In genomic region chr7:24435002-24435401, GRCh38 we compare ENCODE assay signal across 14 cellular contexts.
"Had no signal": no experiment of that assay in that cellular context is flagged by ENCODE, and none has a peak within 500 bp of the region (broad histone marks: within the 10 kb centered on the region; RNA-seq: fewer than 3 reads in every experiment).

No MANE protein-coding gene starts in this region.

- H3K27me3 Mint-ChIP-seq: activated CD8-positive, alpha-beta T cell treated with anti-CD3 and anti-CD28 coated beads for 36 hours had no signal

- H3K4me1 ChIP-seq: spleen, tibial nerve had no signal

- DNase-seq: activated CD4-positive, alpha-beta T cell treated with anti-CD3 and anti-CD28 coated beads for 4 hours; activated CD8-positive, alpha-beta memory T cell treated with anti-CD3 and anti-CD28 coated beads, Interleukin-2, amount 50 U/mL, for 4 hours; activated CD8-positive, alpha-beta T cell treated with anti-CD3 and anti-CD28 coated beads for 36 hours; activated naive CD8-positive, alpha-beta T cell treated with anti-CD3 and anti-CD28 coated beads, Interleukin-2, amount 10 ng/mL, durations not matched to agents 7 days and 5 days; activated T-cell treated with anti-CD3 and anti-CD28 coated beads, Interleukin-2, amount 50 U/mL, for 72 hours; anterior cingulate cortex; dermis blood vessel endothelial cell; glutamatergic neuron; nephron progenitor cell; spleen; stimulated activated CD4-positive, alpha-beta T cell treated with anti-CD3 and anti-CD28 coated beads, Interleukin-1b, Interleukin-23, amount 100 ng/mL, for 48 hours; stimulated activated naive B cell treated with anti-CD40 and anti-IgM and Interleukin-4, amounts not matched to agents 10 μg/mL and 1 μg/mL and 100 μg/mL, for 72 hours had no signal

- H3K27me3 ChIP-seq: spleen, tibial nerve had no signal

- H3K27ac Mint-ChIP-seq: activated CD8-positive, alpha-beta T cell treated with anti-CD3 and anti-CD28 coated beads for 36 hours; activated naive CD8-positive, alpha-beta T cell treated with anti-CD3 and anti-CD28 coated beads, Interleukin-2, amount 10 ng/mL, durations not matched to agents 7 days and 5 days; activated T-cell treated with anti-CD3 and anti-CD28 coated beads, Interleukin-2, amount 50 U/mL, for 72 hours; nephron progenitor cell; stimulated activated naive B cell treated with anti-CD40 and anti-IgM and Interleukin-4, amounts not matched to agents 10 μg/mL and 1 μg/mL and 100 μg/mL, for 72 hours had no signal

- H3K9me3 Mint-ChIP-seq: activated CD8-positive, alpha-beta T cell treated with anti-CD3 and anti-CD28 coated beads for 36 hours; activated naive CD8-positive, alpha-beta T cell treated with anti-CD3 and anti-CD28 coated beads, Interleukin-2, amount 10 ng/mL, durations not matched to agents 7 days and 5 days; nephron progenitor cell had no signal

- H3K27ac ChIP-seq: spleen, tibial nerve, VCaP had no signal

- H3K4me3 Mint-ChIP-seq: activated CD8-positive, alpha-beta T cell treated with anti-CD3 and anti-CD28 coated beads for 36 hours; activated naive CD8-positive, alpha-beta T cell treated with anti-CD3 and anti-CD28 coated beads, Interleukin-2, amount 10 ng/mL, durations not matched to agents 7 days and 5 days; activated T-cell treated with anti-CD3 and anti-CD28 coated beads, Interleukin-2, amount 50 U/mL, for 72 hours; nephron progenitor cell; stimulated activated naive B cell treated with anti-CD40 and anti-IgM and Interleukin-4, amounts not matched to agents 10 μg/mL and 1 μg/mL and 100 μg/mL, for 72 hours had no signal

- H3K4me3 ChIP-seq: spleen, tibial nerve had no signal

- H3K9me3 ChIP-seq: tibial nerve had no signal

- H3K4me1 Mint-ChIP-seq: activated naive CD8-positive, alpha-beta T cell treated with anti-CD3 and anti-CD28 coated beads, Interleukin-2, amount 10 ng/mL, durations not matched to agents 7 days and 5 days; nephron progenitor cell had no signal

- H3K36me3 ChIP-seq: spleen, tibial nerve had no signal

- H3K36me3 Mint-ChIP-seq: activated naive CD8-positive, alpha-beta T cell treated with anti-CD3 and anti-CD28 coated beads, Interleukin-2, amount 10 ng/mL, durations not matched to agents 7 days and 5 days; stimulated activated naive B cell treated with anti-CD40 and anti-IgM and Interleukin-4, amounts not matched to agents 10 μg/mL and 1 μg/mL and 100 μg/mL, for 72 hours had no signal
